1 cellular context compared by ENCODE assay signal in genomic region chr16:22195695-22196558, GRCh38.
A peak's percentile ranks its signal among the peaks of the same experiment; 100 is the strongest.
TF ChIP-seq lines count a peak whose summit lies in the region.

No MANE protein-coding gene starts in this region.

TF ChIP-seq in GM12878, 131 proteins besides CTCF, POLR2A, EP300 and RAD21 (continued from another document):
- TF ChIP-seq, protein P1, sequence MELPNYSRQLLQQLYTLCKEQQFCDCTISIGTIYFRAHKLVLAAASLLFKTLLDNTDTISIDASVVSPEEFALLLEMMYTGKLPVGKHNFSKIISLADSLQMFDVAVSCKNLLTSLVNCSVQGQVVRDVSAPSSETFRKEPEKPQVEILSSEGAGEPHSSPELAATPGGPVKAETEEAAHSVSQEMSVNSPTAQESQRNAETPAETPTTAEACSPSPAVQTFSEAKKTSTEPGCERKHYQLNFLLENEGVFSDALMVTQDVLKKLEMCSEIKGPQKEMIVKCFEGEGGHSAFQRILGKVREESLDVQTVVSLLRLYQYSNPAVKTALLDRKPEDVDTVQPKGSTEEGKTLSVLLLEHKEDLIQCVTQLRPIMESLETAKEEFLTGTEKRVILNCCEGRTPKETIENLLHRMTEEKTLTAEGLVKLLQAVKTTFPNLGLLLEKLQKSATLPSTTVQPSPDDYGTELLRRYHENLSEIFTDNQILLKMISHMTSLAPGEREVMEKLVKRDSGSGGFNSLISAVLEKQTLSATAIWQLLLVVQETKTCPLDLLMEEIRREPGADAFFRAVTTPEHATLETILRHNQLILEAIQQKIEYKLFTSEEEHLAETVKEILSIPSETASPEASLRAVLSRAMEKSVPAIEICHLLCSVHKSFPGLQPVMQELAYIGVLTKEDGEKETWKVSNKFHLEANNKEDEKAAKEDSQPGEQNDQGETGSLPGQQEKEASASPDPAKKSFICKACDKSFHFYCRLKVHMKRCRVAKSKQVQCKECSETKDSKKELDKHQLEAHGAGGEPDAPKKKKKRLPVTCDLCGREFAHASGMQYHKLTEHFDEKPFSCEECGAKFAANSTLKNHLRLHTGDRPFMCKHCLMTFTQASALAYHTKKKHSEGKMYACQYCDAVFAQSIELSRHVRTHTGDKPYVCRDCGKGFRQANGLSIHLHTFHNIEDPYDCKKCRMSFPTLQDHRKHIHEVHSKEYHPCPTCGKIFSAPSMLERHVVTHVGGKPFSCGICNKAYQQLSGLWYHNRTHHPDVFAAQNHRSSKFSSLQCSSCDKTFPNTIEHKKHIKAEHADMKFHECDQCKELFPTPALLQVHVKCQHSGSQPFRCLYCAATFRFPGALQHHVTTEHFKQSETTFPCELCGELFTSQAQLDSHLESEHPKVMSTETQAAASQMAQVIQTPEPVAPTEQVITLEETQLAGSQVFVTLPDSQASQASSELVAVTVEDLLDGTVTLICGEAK (IDR thresholded peaks at IDR 0.05; ENCODE audit: borderline replicate concordance) = peak; percentile 83; the same call in 1 of the 2 replicates
- TF ChIP-seq SMAD1 (IDR thresholded peaks at IDR 0.05; ENCODE audit: low read depth, partially characterized antibody) (no peak), ZNF384 (IDR thresholded peaks at IDR 0.05; ENCODE audit: borderline replicate concordance, low read depth, low read length) (no peak), SREBF1 (IDR thresholded peaks at IDR 0.05; ENCODE audit: low read length) (peak; percentile 48; the same call in 1 of the 2 replicates), ZNF622 (IDR thresholded peaks at IDR 0.05) (no peak), FOXK2 (IDR thresholded peaks at IDR 0.05) (0 out of 2 replicates have a peak, but pooled peaks have one; percentile 42), CREM (IDR thresholded peaks at IDR 0.05; ENCODE audit: low read depth) (0 out of 2 replicates have a peak, but pooled peaks have one; percentile 34), KAT2A (conservative IDR thresholded peaks at IDR 0.05; ENCODE audit: control insufficient read depth, low read depth, low read length) (no peak), NRF1 (conservative IDR thresholded peaks at IDR 0.05; ENCODE audit: low read depth, low read length) (0 out of 2 replicates have a peak, but pooled peaks have one; percentile 28), CBFB (IDR thresholded peaks at IDR 0.05; ENCODE audit: low read depth) (0 out of 2 replicates have a peak, but pooled peaks have one; percentile 74), GABPA (IDR thresholded peaks at IDR 0.05; ENCODE audit: low read depth) (no peak), TCF12 (IDR thresholded peaks at IDR 0.05; ENCODE audit: low read depth, low read length) (0 out of 2 replicates have a peak, but pooled peaks have one; percentile 43), JUNB (IDR thresholded peaks at IDR 0.05) (peak; percentile 17; the same call in 1 of the 2 replicates), RAD51 (IDR thresholded peaks at IDR 0.05) (0 out of 2 replicates have a peak, but pooled peaks have one; percentile 18), MTA2 (IDR thresholded peaks at IDR 0.05; ENCODE audit: low read depth) (no peak), IKZF2 (IDR thresholded peaks at IDR 0.05) (peak; percentile 38 to 69), NKRF (conservative IDR thresholded peaks at IDR 0.05) (peak; percentile 43), IKZF1 (conservative IDR thresholded peaks at IDR 0.05) (peak; percentile 62), SIN3A (IDR thresholded peaks at IDR 0.05; ENCODE audit: low read depth, low read length) (0 out of 2 replicates have a peak, but pooled peaks have one; percentile 41), POU2F2 (IDR thresholded peaks at IDR 0.05; ENCODE audit: borderline replicate concordance, low read depth, low read length) (peak; percentile 58; the same call in 2 of the 3 replicates), LARP7 (IDR thresholded peaks at IDR 0.05) (peak; percentile 53; the same call in 1 of the 2 replicates), ZBED1 (IDR thresholded peaks at IDR 0.05; ENCODE audit: borderline replicate concordance) (no peak)
- TF ChIP-seq, protein P2, sequence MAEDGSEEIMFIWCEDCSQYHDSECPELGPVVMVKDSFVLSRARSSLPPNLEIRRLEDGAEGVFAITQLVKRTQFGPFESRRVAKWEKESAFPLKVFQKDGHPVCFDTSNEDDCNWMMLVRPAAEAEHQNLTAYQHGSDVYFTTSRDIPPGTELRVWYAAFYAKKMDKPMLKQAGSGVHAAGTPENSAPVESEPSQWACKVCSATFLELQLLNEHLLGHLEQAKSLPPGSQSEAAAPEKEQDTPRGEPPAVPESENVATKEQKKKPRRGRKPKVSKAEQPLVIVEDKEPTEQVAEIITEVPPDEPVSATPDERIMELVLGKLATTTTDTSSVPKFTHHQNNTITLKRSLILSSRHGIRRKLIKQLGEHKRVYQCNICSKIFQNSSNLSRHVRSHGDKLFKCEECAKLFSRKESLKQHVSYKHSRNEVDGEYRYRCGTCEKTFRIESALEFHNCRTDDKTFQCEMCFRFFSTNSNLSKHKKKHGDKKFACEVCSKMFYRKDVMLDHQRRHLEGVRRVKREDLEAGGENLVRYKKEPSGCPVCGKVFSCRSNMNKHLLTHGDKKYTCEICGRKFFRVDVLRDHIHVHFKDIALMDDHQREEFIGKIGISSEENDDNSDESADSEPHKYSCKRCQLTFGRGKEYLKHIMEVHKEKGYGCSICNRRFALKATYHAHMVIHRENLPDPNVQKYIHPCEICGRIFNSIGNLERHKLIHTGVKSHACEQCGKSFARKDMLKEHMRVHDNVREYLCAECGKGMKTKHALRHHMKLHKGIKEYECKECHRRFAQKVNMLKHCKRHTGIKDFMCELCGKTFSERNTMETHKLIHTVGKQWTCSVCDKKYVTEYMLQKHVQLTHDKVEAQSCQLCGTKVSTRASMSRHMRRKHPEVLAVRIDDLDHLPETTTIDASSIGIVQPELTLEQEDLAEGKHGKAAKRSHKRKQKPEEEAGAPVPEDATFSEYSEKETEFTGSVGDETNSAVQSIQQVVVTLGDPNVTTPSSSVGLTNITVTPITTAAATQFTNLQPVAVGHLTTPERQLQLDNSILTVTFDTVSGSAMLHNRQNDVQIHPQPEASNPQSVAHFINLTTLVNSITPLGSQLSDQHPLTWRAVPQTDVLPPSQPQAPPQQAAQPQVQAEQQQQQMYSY (CRISPR knock-in tag; IDR thresholded peaks at IDR 0.05) = no peak
- TF ChIP-seq, protein P3, sequence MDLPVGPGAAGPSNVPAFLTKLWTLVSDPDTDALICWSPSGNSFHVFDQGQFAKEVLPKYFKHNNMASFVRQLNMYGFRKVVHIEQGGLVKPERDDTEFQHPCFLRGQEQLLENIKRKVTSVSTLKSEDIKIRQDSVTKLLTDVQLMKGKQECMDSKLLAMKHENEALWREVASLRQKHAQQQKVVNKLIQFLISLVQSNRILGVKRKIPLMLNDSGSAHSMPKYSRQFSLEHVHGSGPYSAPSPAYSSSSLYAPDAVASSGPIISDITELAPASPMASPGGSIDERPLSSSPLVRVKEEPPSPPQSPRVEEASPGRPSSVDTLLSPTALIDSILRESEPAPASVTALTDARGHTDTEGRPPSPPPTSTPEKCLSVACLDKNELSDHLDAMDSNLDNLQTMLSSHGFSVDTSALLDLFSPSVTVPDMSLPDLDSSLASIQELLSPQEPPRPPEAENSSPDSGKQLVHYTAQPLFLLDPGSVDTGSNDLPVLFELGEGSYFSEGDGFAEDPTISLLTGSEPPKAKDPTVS (IDR thresholded peaks at IDR 0.05; ENCODE audit: low read depth, low read length) = no peak
